In the genomic region with DNA sequence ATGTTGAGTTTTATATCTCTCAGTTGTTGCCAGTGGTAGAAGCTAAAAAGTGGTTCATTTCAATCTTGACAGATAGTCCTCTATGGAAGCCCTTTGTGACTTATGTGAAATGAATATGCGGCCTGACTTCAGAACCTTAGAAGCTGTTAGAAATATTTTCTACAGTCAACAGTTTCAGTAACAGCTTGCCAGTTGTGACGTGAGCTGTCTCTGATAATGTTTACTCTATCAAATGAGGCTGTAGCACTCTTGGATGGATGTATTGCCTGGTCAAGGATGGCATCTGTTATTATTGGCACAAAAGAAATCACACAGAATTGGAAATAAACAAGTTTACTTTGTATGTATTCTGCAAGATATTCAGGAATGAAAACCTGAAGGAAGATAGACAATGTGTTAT, we compare ENCODE assay signal across 20 cellular contexts. TPM values are rescaled to one million over a fixed set of nuclear protein-coding genes. Genes with fewer than 3 reads are reported as not detected.
DNase-seq lines count a peak whose midpoint lies in the region; ATAC-seq, FAIRE-seq and TF ChIP-seq lines count a peak whose summit lies in the region.
"Had no signal": no experiment of that assay in that cellular context is flagged by ENCODE, and none has a peak within 500 bp of the region (broad histone marks: within the 10 kb centered on the region; RNA-seq: fewer than 3 reads in every experiment).

No MANE protein-coding gene starts in this region.

- H3K27me3 ChIP-seq in left ventricle myocardium inferior (ENCODE audit: low read depth) = no peaks in the 10 kb centered on the region
- no peaks in the 10 kb centered on the region for H3K27me3 ChIP-seq in trophoblast cell (ENCODE audit: insufficient read depth, low read length)
- H3K27me3 ChIP-seq: MG63 had no signal

- H4K91ac ChIP-seq in trophoblast cell (ENCODE audit: low read depth, low read length) = no peak overlapping the region

- no peak overlapping the region for H2BK5ac ChIP-seq in trophoblast cell (ENCODE audit: low read depth, low read length, poor library complexity)

- no peak overlapping the region for H3K23ac ChIP-seq in trophoblast cell (ENCODE audit: low read length)

- H3K36me3 ChIP-seq in left ventricle myocardium inferior (peaks cover 8% of the 10 kb centered on the region), trophoblast cell (ENCODE audit: control insufficient read depth in 1 of 2, insufficient read depth in 2 of 2, low read length in 2 of 2) (no peaks in the 10 kb centered on the region)

- H3K9me3 ChIP-seq in left ventricle myocardium inferior (replicated peaks) = no peaks in the 10 kb centered on the region
- no peaks in the 10 kb centered on the region for H3K9me3 ChIP-seq in trophoblast cell (ENCODE audit: insufficient read depth, low read depth, low read length)
- H3K9me3 ChIP-seq: MG63 had no signal

- H3K4me1 ChIP-seq in left ventricle myocardium inferior = no peaks in the 10 kb centered on the region
- H3K4me1 ChIP-seq in trophoblast cell (ENCODE audit: control insufficient read depth in 1 of 2, insufficient read depth in 2 of 2, low read length in 2 of 2) = no peaks in the 10 kb centered on the region

- no peak overlapping the region for H4K12ac ChIP-seq in trophoblast cell (ENCODE audit: low read depth, low read length)

- no peak overlapping the region for H3K4me2 ChIP-seq in trophoblast cell (ENCODE audit: low read length)

- TF ChIP-seq POLR2A in GM12892 (IDR thresholded peaks at IDR 0.05; ENCODE audit: low read depth, low read length) = no peak

- no peak overlapping the region for H3K14ac ChIP-seq in trophoblast cell (ENCODE audit: low read length)

- intact Hi-C loops in Right ventricle myocardium inferior (cut with DNase I) (no loop called here), cardiac septum (cut with DNase I) (no loop called here), left ventricle myocardium inferior (cut with micrococcal nuclease) (no loop called here)

- no peak for TF ChIP-seq CTCF in left ventricle myocardium inferior (IDR thresholded peaks at IDR 0.05; ENCODE audit: borderline replicate concordance)

- no CpG with 5 or more reads among the region's 2 CpGs for WGBS in trophoblast cell (ENCODE audit: extremely low coverage, insufficient coverage, insufficient read length)

- no peak overlapping the region for H4K8ac ChIP-seq in trophoblast cell (ENCODE audit: low read depth, low read length)

- no peaks in the 10 kb centered on the region for H3K79me1 ChIP-seq in trophoblast cell (ENCODE audit: low read length)

- H3K27ac ChIP-seq in left ventricle myocardium inferior (replicated peaks) = peak overlapping the region; percentile 27
- H3K27ac ChIP-seq in trophoblast cell (ENCODE audit: low read depth, low read length) = no peak overlapping the region

- H3K4me3 ChIP-seq in left ventricle myocardium inferior (no peak overlapping the region), trophoblast cell (ENCODE audit: low read depth, low read length) (no peak overlapping the region)
- H3K4me3 ChIP-seq: MG63 had no signal

- FAIRE-seq in GM12892 (lab: Jason Lieb, UNC) = no peak
- FAIRE-seq: A204.1, H54 had no signal

- H2BK12ac ChIP-seq in trophoblast cell (ENCODE audit: low read length) = no peak overlapping the region

- no peak overlapping the region for H3K9ac ChIP-seq in trophoblast cell (ENCODE audit: low read length)

- H3K18ac ChIP-seq in trophoblast cell (ENCODE audit: low read length) = no peak overlapping the region

- no peak overlapping the region for H2BK120ac ChIP-seq in trophoblast cell (ENCODE audit: insufficient read depth, low read length, poor library complexity)

- H2AK5ac ChIP-seq in trophoblast cell (ENCODE audit: low read length) = no peak overlapping the region

- peak; percentile 64 for ATAC-seq in Right ventricle myocardium inferior
- ATAC-seq in HG03196 (IDR thresholded peaks at IDR 0.05; ENCODE audit: unreplicated experiment) = no peak
- ATAC-seq: Panc1 had no signal

- H3K79me2 ChIP-seq in trophoblast cell (ENCODE audit: control insufficient read depth, insufficient read depth, low read length, poor library complexity) = no peaks in the 10 kb centered on the region

- H2AFZ ChIP-seq in trophoblast cell (ENCODE audit: insufficient read depth, low read length, poor library complexity) = no peak overlapping the region

- DNase-seq in Right ventricle myocardium inferior (ENCODE audit: missing footprints) = no peak
- DNase-seq in cardiac septum (ENCODE audit: low spot score) = no peak
- peak; percentile 65 to 82 for DNase-seq in NCI-H526 (lab: John Stamatoyannopoulos, UW)
- DNase-seq in left ventricle myocardium inferior = no peak
- DNase-seq in GM12892 (ENCODE audit: insufficient read length) = no peak
- DNase-seq in trophoblast cell = no peak
- DNase-seq: Calu3; CD8-positive, alpha-beta memory T cell; DMS79; Kasumi-1; MG63; NCI-H2081; NCI-H2171; NCI-H345; NCI-H748 treated with DMSO at 0.1 percent for 48 hours had no signal

- H3K4ac ChIP-seq in trophoblast cell (ENCODE audit: low read depth, low read length) = no peak overlapping the region

RNA-seq across cellular contexts. Expression of a gene that starts 31.9 kb away (rescaled TPM):
- total RNA-seq in Right ventricle myocardium inferior = 21.2 TPM
- 16.4 TPM for total RNA-seq in cardiac septum
- 15.8 TPM for total RNA-seq in left ventricle myocardium inferior
- polyA plus RNA-seq in GM12892 (2012; ENCODE audit: missing spikeins) = not detected
- 22.3 and 22.4 TPM in 2 replicates for polyA plus RNA-seq in trophoblast cell (2013)
- total RNA-seq: T-helper 1 cell treated with Interleukin-12 subunit alpha and Interleukin-12 subunit beta and Interleukin-4 antibody, amounts not matched to agents 30 ng/mL and 1 ng/mL, for 36 hours had no signal

Comparison
In these comparisons a context has a peak if more than half of its experiments do, and no peak if none do; other contexts are left out.
1. DNase-seq: peak in NCI-H526 (2 of 2); none in Right ventricle myocardium inferior (single experiment), cardiac septum (single experiment), left ventricle myocardium inferior (single experiment), GM12892 (single experiment) and trophoblast cell (0 of 2).